2 cellular contexts compared by ENCODE assay signal in the genomic region with DNA sequence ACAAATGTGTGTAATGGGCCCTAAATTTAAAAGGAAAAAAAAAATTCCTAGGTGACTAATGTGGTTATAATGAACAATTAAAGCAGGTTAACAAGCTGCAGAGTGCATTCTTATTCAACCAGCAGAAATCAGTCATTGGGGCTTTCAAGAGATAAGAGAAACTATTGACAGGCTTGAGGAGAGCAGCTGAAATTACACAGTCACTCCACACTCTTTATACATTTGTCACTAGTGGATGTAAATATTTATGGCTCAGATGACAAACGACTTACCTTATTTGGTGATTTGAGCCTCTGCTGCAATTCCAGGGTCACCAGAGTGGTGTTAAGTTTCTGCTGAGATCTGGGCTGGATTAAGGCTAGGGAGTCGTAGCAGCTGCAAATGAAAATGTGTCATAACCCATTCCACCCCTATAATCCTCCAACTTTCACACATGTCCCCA.
TF ChIP-seq lines count a peak whose summit lies in the region.

No MANE protein-coding gene starts in this region.

TF ChIP-seq in HEK293, 187 proteins besides CTCF, POLR2A, EP300 and RAD21 (continues in another document):
- TF ChIP-seq MEIS1 (CRISPR knock-in tag; IDR thresholded peaks at IDR 0.05; ENCODE audit: borderline replicate concordance) (no peak), ZFP37 (tag by site-specific recombination; IDR thresholded peaks at IDR 0.05) (peak; percentile 28; the same call in 1 of the 2 replicates), ZBTB7A (tag by site-specific recombination; IDR thresholded peaks at IDR 0.05; ENCODE audit: low read depth) (no peak), SP3 (tag by site-specific recombination; IDR thresholded peaks at IDR 0.05) (no peak), ZBTB8A (tag by site-specific recombination; IDR thresholded peaks at IDR 0.05) (peak; percentile 67; the same call in 1 of the 2 replicates), ZNF571 (tag by site-specific recombination; IDR thresholded peaks at IDR 0.05) (no peak), ZBTB49 (tag by site-specific recombination; IDR thresholded peaks at IDR 0.05; ENCODE audit: low read depth) (no peak), TCF7L2 (IDR thresholded peaks at IDR 0.05; ENCODE audit: borderline replicate concordance, low read depth, low read length) (peak; percentile 82), GLIS1 (tag by site-specific recombination; IDR thresholded peaks at IDR 0.05) (peak; percentile 50; the same call in 1 of the 2 replicates), ZNF140 (tag by site-specific recombination; IDR thresholded peaks at IDR 0.05) (no peak), ZNF600 (tag by site-specific recombination; IDR thresholded peaks at IDR 0.05) (peak; percentile 51; the same call in 1 of the 2 replicates), ZNF223 (tag by site-specific recombination; IDR thresholded peaks at IDR 0.05) (no peak), ZNF514 (tag by site-specific recombination; IDR thresholded peaks at IDR 0.05) (no peak), ZNF555 (tag by site-specific recombination; conservative IDR thresholded peaks at IDR 0.05) (no peak), ZNF341 (tag by site-specific recombination; IDR thresholded peaks at IDR 0.05; ENCODE audit: low read depth) (no peak), SCRT1 (tag by site-specific recombination; IDR thresholded peaks at IDR 0.05; ENCODE audit: borderline replicate concordance) (no peak), ZNF211 (tag by site-specific recombination; IDR thresholded peaks at IDR 0.05; ENCODE audit: low read depth) (no peak), EGR2 (tag by site-specific recombination; IDR thresholded peaks at IDR 0.05; ENCODE audit: low read depth) (no peak), ZNF274 (IDR thresholded peaks at IDR 0.05; ENCODE audit: low read length) (no peak), ZNF274 (tag by site-specific recombination; IDR thresholded peaks at IDR 0.05; ENCODE audit: borderline replicate concordance) (no peak), YY2 (tag by site-specific recombination; IDR thresholded peaks at IDR 0.05) (no peak), ZNF660 (tag by site-specific recombination; IDR thresholded peaks at IDR 0.05) (no peak), ZNF610 (tag by site-specific recombination; IDR thresholded peaks at IDR 0.05; ENCODE audit: borderline replicate concordance) (no peak)
- TF ChIP-seq, protein P1, sequence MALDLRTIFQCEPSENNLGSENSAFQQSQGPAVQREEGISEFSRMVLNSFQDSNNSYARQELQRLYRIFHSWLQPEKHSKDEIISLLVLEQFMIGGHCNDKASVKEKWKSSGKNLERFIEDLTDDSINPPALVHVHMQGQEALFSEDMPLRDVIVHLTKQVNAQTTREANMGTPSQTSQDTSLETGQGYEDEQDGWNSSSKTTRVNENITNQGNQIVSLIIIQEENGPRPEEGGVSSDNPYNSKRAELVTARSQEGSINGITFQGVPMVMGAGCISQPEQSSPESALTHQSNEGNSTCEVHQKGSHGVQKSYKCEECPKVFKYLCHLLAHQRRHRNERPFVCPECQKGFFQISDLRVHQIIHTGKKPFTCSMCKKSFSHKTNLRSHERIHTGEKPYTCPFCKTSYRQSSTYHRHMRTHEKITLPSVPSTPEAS (tag by site-specific recombination; IDR thresholded peaks at IDR 0.05) = no peak
- TF ChIP-seq, protein P2, sequence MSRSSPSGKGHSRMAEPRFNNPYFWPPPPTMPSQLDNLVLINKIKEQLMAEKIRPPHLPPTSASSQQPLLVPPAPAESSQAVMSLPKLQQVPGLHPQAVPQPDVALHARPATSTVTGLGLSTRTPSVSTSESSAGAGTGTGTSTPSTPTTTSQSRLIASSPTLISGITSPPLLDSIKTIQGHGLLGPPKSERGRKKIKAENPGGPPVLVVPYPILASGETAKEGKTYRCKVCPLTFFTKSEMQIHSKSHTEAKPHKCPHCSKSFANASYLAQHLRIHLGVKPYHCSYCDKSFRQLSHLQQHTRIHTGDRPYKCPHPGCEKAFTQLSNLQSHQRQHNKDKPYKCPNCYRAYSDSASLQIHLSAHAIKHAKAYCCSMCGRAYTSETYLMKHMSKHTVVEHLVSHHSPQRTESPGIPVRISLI (tag by site-specific recombination; IDR thresholded peaks at IDR 0.05) = peak; percentile 67; the same call in 1 of the 2 replicates
- TF ChIP-seq, protein P3, sequence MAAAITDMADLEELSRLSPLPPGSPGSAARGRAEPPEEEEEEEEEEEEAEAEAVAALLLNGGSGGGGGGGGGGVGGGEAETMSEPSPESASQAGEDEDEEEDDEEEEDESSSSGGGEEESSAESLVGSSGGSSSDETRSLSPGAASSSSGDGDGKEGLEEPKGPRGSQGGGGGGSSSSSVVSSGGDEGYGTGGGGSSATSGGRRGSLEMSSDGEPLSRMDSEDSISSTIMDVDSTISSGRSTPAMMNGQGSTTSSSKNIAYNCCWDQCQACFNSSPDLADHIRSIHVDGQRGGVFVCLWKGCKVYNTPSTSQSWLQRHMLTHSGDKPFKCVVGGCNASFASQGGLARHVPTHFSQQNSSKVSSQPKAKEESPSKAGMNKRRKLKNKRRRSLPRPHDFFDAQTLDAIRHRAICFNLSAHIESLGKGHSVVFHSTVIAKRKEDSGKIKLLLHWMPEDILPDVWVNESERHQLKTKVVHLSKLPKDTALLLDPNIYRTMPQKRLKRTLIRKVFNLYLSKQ (tag by site-specific recombination; IDR thresholded peaks at IDR 0.05; ENCODE audit: borderline replicate concordance) = no peak

TF ChIP-seq in H1, 55 proteins besides CTCF, POLR2A, EP300 and RAD21:
- TF ChIP-seq KDM4A (IDR thresholded peaks at IDR 0.05; ENCODE audit: low read depth, low read length, severe bottlenecking) (no peak), TCF12 (IDR thresholded peaks at IDR 0.05; ENCODE audit: low read depth, low read length) (no peak), PHF8 (conservative IDR thresholded peaks at IDR 0.05; ENCODE audit: low read depth, low read length) (no peak), SRF (IDR thresholded peaks at IDR 0.05; ENCODE audit: low read depth, low read length) (peak; percentile 59; the same call in 1 of the 2 replicates)
- TF ChIP-seq, protein P4, sequence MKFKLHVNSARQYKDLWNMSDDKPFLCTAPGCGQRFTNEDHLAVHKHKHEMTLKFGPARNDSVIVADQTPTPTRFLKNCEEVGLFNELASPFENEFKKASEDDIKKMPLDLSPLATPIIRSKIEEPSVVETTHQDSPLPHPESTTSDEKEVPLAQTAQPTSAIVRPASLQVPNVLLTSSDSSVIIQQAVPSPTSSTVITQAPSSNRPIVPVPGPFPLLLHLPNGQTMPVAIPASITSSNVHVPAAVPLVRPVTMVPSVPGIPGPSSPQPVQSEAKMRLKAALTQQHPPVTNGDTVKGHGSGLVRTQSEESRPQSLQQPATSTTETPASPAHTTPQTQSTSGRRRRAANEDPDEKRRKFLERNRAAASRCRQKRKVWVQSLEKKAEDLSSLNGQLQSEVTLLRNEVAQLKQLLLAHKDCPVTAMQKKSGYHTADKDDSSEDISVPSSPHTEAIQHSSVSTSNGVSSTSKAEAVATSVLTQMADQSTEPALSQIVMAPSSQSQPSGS (IDR thresholded peaks at IDR 0.05; ENCODE audit: low read length) = no peak
TF ChIP-seq in H1: peak in this region for 1.
